Comparison of ENCODE assay signal across 11 cellular contexts in the genomic region with DNA sequence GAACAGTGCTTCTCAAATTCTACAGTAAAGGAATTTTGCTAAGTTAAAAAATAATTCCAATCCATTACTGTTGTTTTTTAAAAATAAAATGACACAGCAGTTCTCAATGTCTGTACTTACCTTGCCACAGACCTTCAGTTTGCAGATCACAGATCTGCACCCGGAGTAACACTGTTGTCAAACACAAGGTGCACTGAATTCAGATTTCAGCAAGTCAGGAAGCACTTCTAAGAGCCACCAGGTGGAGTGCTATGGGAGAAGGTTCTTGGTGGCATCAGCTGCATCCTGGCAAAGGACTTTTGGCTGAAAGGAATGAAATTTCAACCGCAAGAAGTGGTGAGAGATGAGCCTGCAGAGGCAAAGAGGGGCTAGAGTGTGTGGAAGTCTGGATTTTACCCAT. TPM values are rescaled to one million over a fixed set of nuclear protein-coding genes. Genes with fewer than 3 reads are reported as not detected.
DNase-seq lines count a peak whose midpoint lies in the region; ATAC-seq, FAIRE-seq and TF ChIP-seq lines count a peak whose summit lies in the region.
"Had no signal": no experiment of that assay in that cellular context is flagged by ENCODE, and none has a peak within 500 bp of the region (broad histone marks: within the 10 kb centered on the region; RNA-seq: fewer than 3 reads in every experiment).

No MANE protein-coding gene starts in this region.

- POLR2A ChIA-PET in SK-N-SH (lab: Yijun Ruan, JAX), result no interaction called here

- CTCF ChIA-PET in SK-N-SH (lab: Yijun Ruan, JAX), result interaction anchor here (1.4 kb wide), 1 partner anchor 14 kb away, joined by 4 read pairs; no protein-coding TSS in a partner anchor

- TF ChIP-seq CTCF in GM12865 (IDR thresholded peaks at IDR 0.05; ENCODE audit: insufficient read depth, low read depth, low read length, missing control alignments) (peak; percentile 23), SK-N-SH (IDR thresholded peaks at IDR 0.05) (peak; percentile 32; the same call in 1 of the 2 replicates)

- no peak overlapping the region for H2AFZ ChIP-seq in SK-N-SH (ENCODE audit: low read depth)

- no peak overlapping the region for H3K4me3 ChIP-seq in GM12865 (ENCODE audit: low read depth, low read length)
- no peak overlapping the region for H3K4me3 ChIP-seq in SK-N-SH (ENCODE audit: low read depth in 2 of 2, low read length in 1 of 2)

- H3K9me2 ChIP-seq in SK-N-SH, result no peaks in the 10 kb centered on the region

- 97% methylated on average over 2 of the region's 2 CpGs for WGBS in SK-N-SH (ENCODE audit: low lambda C conversion rate)

- no peaks in the 10 kb centered on the region for H4K20me1 ChIP-seq in SK-N-SH (ENCODE audit: insufficient read depth)

- H3K9me3 ChIP-seq in SK-N-SH, result no peaks in the 10 kb centered on the region

- no peak overlapping the region for H3K27ac ChIP-seq in SK-N-SH (ENCODE audit: low read depth in 2 of 2, low read length in 1 of 2)

- FAIRE-seq in frontal cortex (lab: Jason Lieb, UNC), result no peak

- H3K9ac ChIP-seq in SK-N-SH, result no peak overlapping the region

- ATAC-seq in HG03159 (IDR thresholded peaks at IDR 0.05; ENCODE audit: unreplicated experiment) (peak; percentile 45), GM19452 (IDR thresholded peaks at IDR 0.05; ENCODE audit: unreplicated experiment) (no peak)
- ATAC-seq: activated CD4-positive, CD25-positive, alpha-beta regulatory T cell treated with anti-CD3 and anti-CD28 coated beads, Interleukin-2, amount 50 U/mL, for 24 hours had no signal

- no peaks in the 10 kb centered on the region for H3K27me3 ChIP-seq in SK-N-SH (ENCODE audit: insufficient read depth)

- no peaks in the 10 kb centered on the region for H3K4me1 ChIP-seq in SK-N-SH (ENCODE audit: control insufficient read depth in 1 of 2, insufficient read depth in 2 of 2, low read depth in 1 of 2, low read length in 1 of 2)

- peaks cover 13% of the 10 kb centered on the region for H3F3A ChIP-seq in SK-N-SH (replicated peaks; ENCODE audit: insufficient read depth)

- H3K79me2 ChIP-seq in SK-N-SH (ENCODE audit: insufficient read depth), result no peaks in the 10 kb centered on the region

- H3K36me3 ChIP-seq in SK-N-SH (replicated peaks in 1 of 2; ENCODE audit: control insufficient read depth in 1 of 2, insufficient read depth in 2 of 2, low read length in 1 of 2), result peaks cover 31 to 35% of the 10 kb centered on the region in 2 experiments

- TF ChIP-seq EP300 in SK-N-SH (IDR thresholded peaks at IDR 0.05; ENCODE audit: borderline replicate concordance in 1 of 2, low read depth in 1 of 2, low read length in 1 of 2), result no peak

- no peak overlapping the region for H3K4me2 ChIP-seq in SK-N-SH

- peak; percentile 21 for DNase-seq in GM12865 (ENCODE audit: low read depth)
- peak; percentile 7 for DNase-seq in SK-N-SH
- DNase-seq in iPS-NIHi7 (ENCODE audit: extremely low spot score), result peak; percentile 45
- no peak for DNase-seq in frontal cortex (ENCODE audit: low spot score in 2 of 2)
- DNase-seq in GM19238 (ENCODE audit: insufficient read length, low spot score), result no peak
- no peak for DNase-seq in activated CD4-positive, alpha-beta T cell treated with anti-CD3 and anti-CD28 coated beads for 48 hours
- DNase-seq: NCI-H526 treated with DMSO at 0.1 percent for 48 hours, substantia nigra had no signal

- TF ChIP-seq RAD21 in SK-N-SH (IDR thresholded peaks at IDR 0.05; ENCODE audit: low read length), result no peak

TF ChIP-seq in SK-N-SH, 30 proteins besides CTCF, POLR2A, EP300 and RAD21:
- TF ChIP-seq MEF2A (IDR thresholded peaks at IDR 0.05; ENCODE audit: borderline replicate concordance, low read depth) (no peak), ELF1 (IDR thresholded peaks at IDR 0.05) (no peak), RCOR1 (IDR thresholded peaks at IDR 0.05; ENCODE audit: low read length) (no peak), FOXM1 (IDR thresholded peaks at IDR 0.05; ENCODE audit: low read depth) (no peak), FOXJ3 (CRISPR knock-in tag; IDR thresholded peaks at IDR 0.05) (no peak), RXRA (IDR thresholded peaks at IDR 0.05; ENCODE audit: borderline replicate concordance, low read depth) (no peak), MXI1 (IDR thresholded peaks at IDR 0.05; ENCODE audit: low read depth, low read length) (no peak), JUND (IDR thresholded peaks at IDR 0.05) (no peak), NRF1 (IDR thresholded peaks at IDR 0.05; ENCODE audit: low read depth, low read length) (no peak), USF1 (IDR thresholded peaks at IDR 0.05; ENCODE audit: borderline replicate concordance, low read depth) (no peak), TEAD4 (IDR thresholded peaks at IDR 0.05; ENCODE audit: borderline replicate concordance, insufficient read depth) (no peak), TCF12 (IDR thresholded peaks at IDR 0.05) (no peak), TAF1 (IDR thresholded peaks at IDR 0.05; ENCODE audit: borderline replicate concordance, low read depth, low read length) (no peak), CHD2 (IDR thresholded peaks at IDR 0.05; ENCODE audit: low read length, partially characterized antibody) (no peak), GATA2 (CRISPR knock-in tag; IDR thresholded peaks at IDR 0.05) (no peak), SIN3A (IDR thresholded peaks at IDR 0.05; ENCODE audit: borderline replicate concordance, low read depth, low read length) (no peak), POLR2AphosphoS5 (IDR thresholded peaks at IDR 0.05; ENCODE audit: low read depth, low read length) (no peak)
- TF ChIP-seq, protein P1, sequence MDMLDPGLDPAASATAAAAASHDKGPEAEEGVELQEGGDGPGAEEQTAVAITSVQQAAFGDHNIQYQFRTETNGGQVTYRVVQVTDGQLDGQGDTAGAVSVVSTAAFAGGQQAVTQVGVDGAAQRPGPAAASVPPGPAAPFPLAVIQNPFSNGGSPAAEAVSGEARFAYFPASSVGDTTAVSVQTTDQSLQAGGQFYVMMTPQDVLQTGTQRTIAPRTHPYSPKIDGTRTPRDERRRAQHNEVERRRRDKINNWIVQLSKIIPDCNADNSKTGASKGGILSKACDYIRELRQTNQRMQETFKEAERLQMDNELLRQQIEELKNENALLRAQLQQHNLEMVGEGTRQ (IDR thresholded peaks at IDR 0.05; ENCODE audit: borderline replicate concordance, low read depth, low read length), result no peak
- TF ChIP-seq, protein P2, sequence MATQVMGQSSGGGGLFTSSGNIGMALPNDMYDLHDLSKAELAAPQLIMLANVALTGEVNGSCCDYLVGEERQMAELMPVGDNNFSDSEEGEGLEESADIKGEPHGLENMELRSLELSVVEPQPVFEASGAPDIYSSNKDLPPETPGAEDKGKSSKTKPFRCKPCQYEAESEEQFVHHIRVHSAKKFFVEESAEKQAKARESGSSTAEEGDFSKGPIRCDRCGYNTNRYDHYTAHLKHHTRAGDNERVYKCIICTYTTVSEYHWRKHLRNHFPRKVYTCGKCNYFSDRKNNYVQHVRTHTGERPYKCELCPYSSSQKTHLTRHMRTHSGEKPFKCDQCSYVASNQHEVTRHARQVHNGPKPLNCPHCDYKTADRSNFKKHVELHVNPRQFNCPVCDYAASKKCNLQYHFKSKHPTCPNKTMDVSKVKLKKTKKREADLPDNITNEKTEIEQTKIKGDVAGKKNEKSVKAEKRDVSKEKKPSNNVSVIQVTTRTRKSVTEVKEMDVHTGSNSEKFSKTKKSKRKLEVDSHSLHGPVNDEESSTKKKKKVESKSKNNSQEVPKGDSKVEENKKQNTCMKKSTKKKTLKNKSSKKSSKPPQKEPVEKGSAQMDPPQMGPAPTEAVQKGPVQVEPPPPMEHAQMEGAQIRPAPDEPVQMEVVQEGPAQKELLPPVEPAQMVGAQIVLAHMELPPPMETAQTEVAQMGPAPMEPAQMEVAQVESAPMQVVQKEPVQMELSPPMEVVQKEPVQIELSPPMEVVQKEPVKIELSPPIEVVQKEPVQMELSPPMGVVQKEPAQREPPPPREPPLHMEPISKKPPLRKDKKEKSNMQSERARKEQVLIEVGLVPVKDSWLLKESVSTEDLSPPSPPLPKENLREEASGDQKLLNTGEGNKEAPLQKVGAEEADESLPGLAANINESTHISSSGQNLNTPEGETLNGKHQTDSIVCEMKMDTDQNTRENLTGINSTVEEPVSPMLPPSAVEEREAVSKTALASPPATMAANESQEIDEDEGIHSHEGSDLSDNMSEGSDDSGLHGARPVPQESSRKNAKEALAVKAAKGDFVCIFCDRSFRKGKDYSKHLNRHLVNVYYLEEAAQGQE (IDR thresholded peaks at IDR 0.05; ENCODE audit: low read depth, low read length), result no peak

RNA-seq across cellular contexts. Expression of gene RSPH4A, which starts 17.4 kb away (rescaled TPM):
- 0.30 and 0.37 TPM in 2 replicates for polyA plus RNA-seq in SK-N-SH (2012; rRNA removed)
- polyA plus RNA-seq in SK-N-SH (2012; cell fraction: cytosol; rRNA removed), result 0.26 and 0.27 TPM in 2 replicates
- polyA plus RNA-seq in SK-N-SH (2012; cell fraction: nucleus; rRNA removed), result 0.81 and 0.89 TPM in 2 replicates
- 1.6 TPM for total RNA-seq in frontal cortex

RNA-seq across cellular contexts. Expression of gene ZUP1, which starts 34.9 kb away (rescaled TPM):
- polyA plus RNA-seq in SK-N-SH (2012; rRNA removed), result 5.5 and 7.1 TPM in 2 replicates
- polyA plus RNA-seq in SK-N-SH (2012; cell fraction: cytosol; rRNA removed), result 6.2 and 6.3 TPM in 2 replicates
- polyA plus RNA-seq in SK-N-SH (2012; cell fraction: nucleus; rRNA removed), result 13.5 and 23.9 TPM in 2 replicates
- total RNA-seq in frontal cortex, result 46.9 TPM

RNA-seq across cellular contexts. Expression of gene KPNA5, which starts 47.3 kb away (rescaled TPM):
- 1.9 and 2.3 TPM in 2 replicates for polyA plus RNA-seq in SK-N-SH (2012; rRNA removed)
- 2.8 and 2.9 TPM in 2 replicates for polyA plus RNA-seq in SK-N-SH (2012; cell fraction: cytosol; rRNA removed)
- 1.6 and 3.8 TPM in 2 replicates for polyA plus RNA-seq in SK-N-SH (2012; cell fraction: nucleus; rRNA removed)
- 52.6 TPM for total RNA-seq in frontal cortex

Comparison
In these comparisons a context has a peak if more than half of its experiments do, and no peak if none do; other contexts are left out.
1. DNase-seq: peak in GM12865 (single experiment), SK-N-SH (single experiment) and iPS-NIHi7 (single experiment); none in frontal cortex (0 of 2), GM19238 (single experiment) and activated CD4-positive, alpha-beta T cell treated with anti-CD3 and anti-CD28 coated beads for 48 hours (single experiment).